In genomic region chr17:39235555-39236221, GRCh38 we compare ENCODE assay signal across 8 cellular contexts. TPM values are rescaled to one million over a fixed set of nuclear protein-coding genes. Genes with fewer than 3 reads are reported as not detected.
DNase-seq lines count a peak whose midpoint lies in the region; ATAC-seq and TF ChIP-seq lines count a peak whose summit lies in the region.

No MANE protein-coding gene starts in this region.

- H3K27ac ChIP-seq in foreskin keratinocyte: no peak overlapping the region

- no peaks in the 10 kb centered on the region for H3K4me1 ChIP-seq in foreskin keratinocyte

- intact Hi-C loops in sciatic nerve (cut with DNase I): no loop called here

- peak; percentile 67 for DNase-seq in DMS153 (lab: John Stamatoyannopoulos, UW)
- peak; percentile 92 for DNase-seq in NCI-H69 (lab: John Stamatoyannopoulos, UW)
- peak; percentile 34 for DNase-seq in activated CD8-positive, alpha-beta memory T cell treated with anti-CD3 and anti-CD28 coated beads, Interleukin-2, amount 50 U/mL, for 4 hours
- DNase-seq in foreskin keratinocyte: peak in 1 of 2 donors; percentile 53
- DNase-seq in stimulated activated CD4-positive, alpha-beta T cell treated with anti-CD3 and anti-CD28 coated beads, Interleukin-15, amount 100 ng/mL, for 48 hours (ENCODE audit: low read depth in 2 of 2): peak; percentile 36 to 48
- DNase-seq in sciatic nerve (ENCODE audit: low spot score): no peak

- peaks cover 30% of the 10 kb centered on the region for H3K27me3 ChIP-seq in foreskin keratinocyte

- TF ChIP-seq CTCF in foreskin keratinocyte (conservative IDR thresholded peaks at IDR 0.05): peak; percentile 90

- ATAC-seq in HG03280 (IDR thresholded peaks at IDR 0.05; ENCODE audit: unreplicated experiment): peak; percentile 49
- peak; percentile 66 for ATAC-seq in foreskin keratinocyte
- ATAC-seq in HG03378 (IDR thresholded peaks at IDR 0.05; ENCODE audit: unreplicated experiment): no peak
- no peak for ATAC-seq in sciatic nerve

RNA-seq across cellular contexts. Expression of gene STAC2, which starts 9.9 kb away (rescaled TPM):
- total RNA-seq in foreskin keratinocyte: not detected in 2 replicates
- not detected in 2 replicates for polyA plus RNA-seq in foreskin keratinocyte
- 0.49 TPM for total RNA-seq in sciatic nerve

RNA-seq across cellular contexts. Expression of gene RPL19, which starts 35.6 kb away (rescaled TPM):
- 2,499 and 2,540 TPM in 2 replicates for total RNA-seq in foreskin keratinocyte
- 3,348 and 3,422 TPM in 2 replicates for polyA plus RNA-seq in foreskin keratinocyte
- total RNA-seq in sciatic nerve: 1,170 TPM

RNA-seq across cellular contexts. Expression of gene CACNB1, which starts 38.2 kb away (rescaled TPM):
- total RNA-seq in foreskin keratinocyte: 6.2 and 7.9 TPM in 2 replicates
- polyA plus RNA-seq in foreskin keratinocyte: 5.2 TPM in 2 replicates
- 16.9 TPM for total RNA-seq in sciatic nerve

Comparison
In these comparisons a context has a peak if more than half of its experiments do, and no peak if none do; other contexts are left out.
1. ATAC-seq: peak in HG03280 (single experiment) and foreskin keratinocyte (single experiment); none in HG03378 (single experiment) and sciatic nerve (single experiment).